In genomic region chr15:43493687-43494472, GRCh38 we compare ENCODE assay signal across 8 cellular contexts. TPM values are rescaled to one million over a fixed set of nuclear protein-coding genes. Genes with fewer than 3 reads are reported as not detected.
A peak's percentile ranks its signal among the peaks of the same experiment; 100 is the strongest.
DNase-seq lines count a peak whose midpoint lies in the region; ATAC-seq and TF ChIP-seq lines count a peak whose summit lies in the region.

No MANE protein-coding gene starts in this region.

- no peaks in the 10 kb centered on the region for H3K27me3 Mint-ChIP-seq in Calu3 (ENCODE audit: unreplicated experiment)

- DNase-seq in Calu3 (no peak), NCI-H82 treated with DMSO at 0.1 percent for 48 hours (lab: John Stamatoyannopoulos, UW; ENCODE audit: unreplicated experiment) (peak; percentile 95), ovary (no peak), nucleus accumbens (lab: John Stamatoyannopoulos, UW) (no peak), SIG-M5 treated with dmso at 0.1 percent for 504 hours (lab: John Stamatoyannopoulos, UW; ENCODE audit: unreplicated experiment) (no peak), GM13976 (ENCODE audit: low spot score) (no peak)

- CTCF ChIA-PET in Calu3 (lab: Charles Lee): interaction anchor here (0.6 to 1.9 kb wide), 2 partner anchors 21 to 128 kb away, joined by 3 to 5 read pairs; no protein-coding TSS in a partner anchor

- H3K9ac ChIP-seq in endocrine pancreas (ENCODE audit: control insufficient read depth, insufficient read depth, low read length): no peak overlapping the region

- 52 to 57% (median 54%) methylated on average over 8 of the region's 8 CpGs for WGBS in ovary, 3 donors

- no TSS peak for BruUV-seq in Calu3 (replicated peaks; lab: Mats Ljungman, UMichigan)

- H3K4me3 Mint-ChIP-seq in Calu3 (ENCODE audit: low read depth, unreplicated experiment): peak overlapping the region; percentile 81

- no peak for TF ChIP-seq EP300 in ovary (IDR thresholded peaks at IDR 0.05)

- H3K36me3 Mint-ChIP-seq in Calu3 (ENCODE audit: insufficient read depth, unreplicated experiment): peaks cover 19% of the 10 kb centered on the region

- no peaks in the 10 kb centered on the region for H3K36me3 ChIP-seq in endocrine pancreas (ENCODE audit: control insufficient read depth, insufficient read depth, low read length)
- no peaks in the 10 kb centered on the region for H3K36me3 ChIP-seq in ovary

- peak overlapping the region in 1 of 2 donors; percentile 81 for H3K27ac ChIP-seq in ovary

- peaks cover 14% of the 10 kb centered on the region for H3K4me1 ChIP-seq in endocrine pancreas (ENCODE audit: control insufficient read depth, insufficient read depth, low read length)
- peaks cover 8% of the 10 kb centered on the region for H3K4me1 ChIP-seq in ovary (ENCODE audit: insufficient read depth)

- H3K4me3 ChIP-seq in endocrine pancreas (ENCODE audit: control insufficient read depth, insufficient read depth, low read length): peak overlapping the region; percentile 78
- H3K4me3 ChIP-seq in ovary: peak overlapping the region; percentile 83

- in situ Hi-C loops in GM13976 (cut with MboI; ENCODE audit: low sequenced_read_pairs, unreplicated experiment): no loop called here

- intact Hi-C loops in Calu3 (cut with micrococcal nuclease; ENCODE audit: unreplicated experiment): no loop called here
- intact Hi-C loops in ovary (cut with DNase I): no loop called here

- no peak overlapping the region for H3K27ac Mint-ChIP-seq in Calu3 (ENCODE audit: unreplicated experiment)

- TF ChIP-seq POLR2A in ovary (IDR thresholded peaks at IDR 0.05): no peak

- no peaks in the 10 kb centered on the region for H3K27me3 ChIP-seq in endocrine pancreas (ENCODE audit: control insufficient read depth, insufficient read depth, low read length)
- no peaks in the 10 kb centered on the region for H3K27me3 ChIP-seq in ovary

- ATAC-seq in HG03025 (IDR thresholded peaks at IDR 0.05; ENCODE audit: low FRiP score, unreplicated experiment): no peak

- TF ChIP-seq CTCF in Calu3 (IDR thresholded peaks at IDR 0.05; ENCODE audit: unreplicated experiment) (no peak), ovary (IDR thresholded peaks at IDR 0.05) (no peak), GM13976 (IDR thresholded peaks at IDR 0.05; ENCODE audit: borderline replicate concordance, control extremely low read depth, extremely low read depth, insufficient read depth, missing control alignments) (no peak)

- H3K9me3 Mint-ChIP-seq in Calu3 (ENCODE audit: low read depth, unreplicated experiment): no peaks in the 10 kb centered on the region

- H3K4me1 Mint-ChIP-seq in Calu3 (ENCODE audit: low read depth, unreplicated experiment): no peaks in the 10 kb centered on the region

- H3K9me3 ChIP-seq in endocrine pancreas (ENCODE audit: control insufficient read depth, low read length): no peaks in the 10 kb centered on the region
- H3K9me3 ChIP-seq in ovary: no peaks in the 10 kb centered on the region

RNA-seq across cellular contexts. Expression of gene TP53BP1, which starts 0.9 kb away (rescaled TPM):
- 36.2 and 39.9 TPM in 2 replicates for total RNA-seq in Calu3 (2022)
- total RNA-seq in ovary: 10 to 100 TPM; 29.7 to 72.1 (median 51.8) TPM
- polyA plus RNA-seq in ovary: 10 to 100 TPM; 14.5 to 33.4 TPM

RNA-seq across cellular contexts. Expression of gene MAP1A, which starts 23.5 kb away (rescaled TPM):
- total RNA-seq in Calu3 (2022): 0.05 and 0.27 TPM in 2 replicates
- total RNA-seq in ovary: 10 to 100 TPM in 6 of 7 donors, 1 to 10 TPM in 1; 4.6 to 35.1 (median 20.1) TPM
- 10 to 100 TPM in 1 of 2 donors, 1 to 10 TPM in 1; 4.0 to 26.0 TPM for polyA plus RNA-seq in ovary
